Comparison of ENCODE assay signal across 19 cellular contexts in the genomic region with DNA sequence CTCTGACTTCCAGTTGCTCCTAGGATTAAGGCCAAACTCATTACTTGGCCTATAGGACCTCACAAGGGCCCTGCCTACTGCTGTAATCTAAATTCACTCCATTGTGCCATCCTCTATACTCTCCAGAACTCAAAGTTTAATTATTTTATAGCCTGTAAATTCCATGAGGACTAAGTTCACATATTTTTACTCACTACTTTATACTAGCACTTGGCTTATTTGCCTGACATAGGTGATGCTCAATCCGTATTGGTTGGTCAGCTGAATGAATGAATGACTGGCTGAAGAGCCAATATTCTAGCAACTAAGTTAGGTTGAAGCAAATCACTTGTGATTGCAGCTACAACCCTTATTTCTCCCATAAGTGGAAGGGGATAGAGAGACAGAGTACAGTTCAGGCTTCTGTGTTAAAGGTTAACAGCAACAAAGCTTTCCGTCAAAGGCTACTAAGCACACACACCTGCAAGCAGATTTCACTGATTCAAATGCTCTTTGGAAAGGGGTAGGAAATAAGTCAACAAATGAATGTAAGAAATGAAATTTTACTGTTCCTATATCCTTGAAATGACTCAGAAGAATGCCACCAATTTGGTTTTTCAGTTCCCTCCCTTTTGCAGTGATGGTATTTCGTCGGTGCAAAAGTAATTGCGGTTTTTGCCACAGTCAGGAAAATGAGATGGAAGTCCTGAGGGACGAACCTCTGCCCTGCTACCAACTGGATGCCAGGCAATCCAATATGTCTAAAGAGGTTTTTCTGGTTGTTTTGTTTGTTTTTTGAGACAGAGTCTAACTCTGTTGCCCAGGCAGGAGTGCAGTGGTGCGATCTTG.
A peak's percentile ranks its signal among the peaks of the same experiment; 100 is the strongest.
DNase-seq lines count a peak whose midpoint lies in the region; ATAC-seq, FAIRE-seq and TF ChIP-seq lines count a peak whose summit lies in the region.
"Had no signal": no experiment of that assay in that cellular context is flagged by ENCODE, and none has a peak within 500 bp of the region (broad histone marks: within the 10 kb centered on the region; RNA-seq: fewer than 3 reads in every experiment).

No MANE protein-coding gene starts in this region.

- ATAC-seq in mucosa of descending colon = peak; percentile 75
- ATAC-seq in GM18870 (IDR thresholded peaks at IDR 0.05; ENCODE audit: unreplicated experiment) = no peak

- WGBS in small intestine, 3 donors = 25 to 66% (median 46%) methylated on average over 7 of the region's 7 CpGs

- peak overlapping the region; percentile 66 for H3K27ac ChIP-seq in colonic mucosa
- H3K27ac ChIP-seq in small intestine (ENCODE audit: low read depth in 1 of 2, low read length in 1 of 2) = peak overlapping the region; percentile 6 to 79

- no peaks in the 10 kb centered on the region for H3K36me3 ChIP-seq in colonic mucosa
- H3K36me3 ChIP-seq in mucosa of descending colon (ENCODE audit: low read depth) = no peaks in the 10 kb centered on the region
- no peaks in the 10 kb centered on the region for H3K36me3 ChIP-seq in small intestine (ENCODE audit: control insufficient read depth in 2 of 2, insufficient read depth in 2 of 2, low read length in 2 of 2)

- H3K27me3 ChIP-seq in colonic mucosa = no peaks in the 10 kb centered on the region
- H3K27me3 ChIP-seq in small intestine (ENCODE audit: control insufficient read depth in 2 of 2, insufficient read depth in 2 of 2, low read length in 2 of 2) = no peaks in the 10 kb centered on the region

- TF ChIP-seq CTCF in colonic mucosa (IDR thresholded peaks at IDR 0.05) (no peak), mucosa of descending colon (IDR thresholded peaks at IDR 0.05) (no peak)

- H3K4me1 Mint-ChIP-seq in activated CD4-positive, alpha-beta T cell treated with anti-CD3 and anti-CD28 coated beads, Interleukin-2, amount 10 ng/mL, durations not matched to agents 24 days and 14 days = peaks cover 6% of the 10 kb centered on the region

- no peaks in the 10 kb centered on the region for H3K27me3 Mint-ChIP-seq in activated CD4-positive, alpha-beta T cell treated with anti-CD3 and anti-CD28 coated beads, Interleukin-2, amount 10 ng/mL, durations not matched to agents 24 days and 14 days

- H3K9me3 Mint-ChIP-seq in activated CD4-positive, alpha-beta T cell treated with anti-CD3 and anti-CD28 coated beads, Interleukin-2, amount 10 ng/mL, durations not matched to agents 24 days and 14 days = no peaks in the 10 kb centered on the region

- peak overlapping the region in 1 of 2 donors; percentile 51 for H3K9ac ChIP-seq in colonic mucosa (ENCODE audit: low read depth in 2 of 2, low read length in 2 of 2)

- no peak overlapping the region for H3K4me3 Mint-ChIP-seq in activated CD4-positive, alpha-beta T cell treated with anti-CD3 and anti-CD28 coated beads, Interleukin-2, amount 10 ng/mL, durations not matched to agents 24 days and 14 days

- no peaks in the 10 kb centered on the region for H3K4me1 ChIP-seq in colonic mucosa
- peaks cover 33% of the 10 kb centered on the region for H3K4me1 ChIP-seq in mucosa of descending colon (ENCODE audit: low read depth)
- peaks cover 0 to 3% of the 10 kb centered on the region in 2 donors for H3K4me1 ChIP-seq in small intestine (ENCODE audit: control insufficient read depth in 2 of 2, insufficient read depth in 1 of 2, low read depth in 1 of 2, low read length in 1 of 2)

- no peaks in the 10 kb centered on the region for H3K36me3 Mint-ChIP-seq in activated CD4-positive, alpha-beta T cell treated with anti-CD3 and anti-CD28 coated beads, Interleukin-2, amount 10 ng/mL, durations not matched to agents 24 days and 14 days (ENCODE audit: low read depth)

- peak; percentile 18 for DNase-seq in LoVo (ENCODE audit: low spot score)
- DNase-seq in colonic mucosa = peak; percentile 48
- DNase-seq in mucosa of descending colon = peak in 1 of 3 donors; percentile 30
- peak; percentile 93 for DNase-seq in small intestine
- DNase-seq in HTR-8/SVneo (ENCODE audit: insufficient read length, low spot score) = no peak
- DNase-seq in retina = no peak
- DNase-seq in activated CD4-positive, alpha-beta T cell treated with anti-CD3 and anti-CD28 coated beads, Interleukin-2, amount 10 ng/mL, durations not matched to agents 24 days and 14 days = no peak
- DNase-seq: DMS53, GDM1, H7, KBM-7, NCI-H1092 treated with DMSO at 0.1 percent for 48 hours, NCI-H1436 treated with DMSO at 0.1 percent for 48 hours, NCI-H2029 treated with DMSO at 0.1 percent for 48 hours, NCI-H510A treated with DMSO at 0.1 percent for 48 hours, NCI-H748 treated with DMSO at 0.1 percent for 48 hours had no signal

- no peak overlapping the region for H3K27ac Mint-ChIP-seq in activated CD4-positive, alpha-beta T cell treated with anti-CD3 and anti-CD28 coated beads, Interleukin-2, amount 10 ng/mL, durations not matched to agents 24 days and 14 days

- FAIRE-seq in small intestine (lab: Jason Lieb, UNC) (no peak), HTR-8/SVneo (lab: Jason Lieb, UNC) (no peak)
- FAIRE-seq: A204.1, D721Med had no signal

- H3K9me3 ChIP-seq in colonic mucosa (no peaks in the 10 kb centered on the region), mucosa of descending colon (no peaks in the 10 kb centered on the region), small intestine (ENCODE audit: control insufficient read depth, low read depth) (no peaks in the 10 kb centered on the region)

- intact Hi-C loops in colonic mucosa (cut with DNase I) = no loop called here
- intact Hi-C loops in mucosa of descending colon (cut with DNase I, micrococcal nuclease) = loop anchor here in 1 of 2 donors (5.0 kb wide), 1 partner anchor 313 kb away; no protein-coding TSS in a partner anchor
- intact Hi-C loops in activated CD4-positive, alpha-beta T cell treated with anti-CD3 and anti-CD28 coated beads, Interleukin-2, amount 10 ng/mL, durations not matched to agents 24 days and 14 days (cut with micrococcal nuclease) = no loop called here

- H3K4me3 ChIP-seq in colonic mucosa (no peak overlapping the region), mucosa of descending colon (no peak overlapping the region), small intestine (ENCODE audit: low read depth in 1 of 2, low read length in 2 of 2) (no peak overlapping the region)

Comparison
In these comparisons a context has a peak if more than half of its experiments do, and no peak if none do; other contexts are left out.
1. DNase-seq: peak in LoVo (single experiment), colonic mucosa (single experiment) and small intestine (single experiment); none in HTR-8/SVneo (single experiment), retina (single experiment) and activated CD4-positive, alpha-beta T cell treated with anti-CD3 and anti-CD28 coated beads, Interleukin-2, amount 10 ng/mL, durations not matched to agents 24 days and 14 days (single experiment).